In the genomic region with DNA sequence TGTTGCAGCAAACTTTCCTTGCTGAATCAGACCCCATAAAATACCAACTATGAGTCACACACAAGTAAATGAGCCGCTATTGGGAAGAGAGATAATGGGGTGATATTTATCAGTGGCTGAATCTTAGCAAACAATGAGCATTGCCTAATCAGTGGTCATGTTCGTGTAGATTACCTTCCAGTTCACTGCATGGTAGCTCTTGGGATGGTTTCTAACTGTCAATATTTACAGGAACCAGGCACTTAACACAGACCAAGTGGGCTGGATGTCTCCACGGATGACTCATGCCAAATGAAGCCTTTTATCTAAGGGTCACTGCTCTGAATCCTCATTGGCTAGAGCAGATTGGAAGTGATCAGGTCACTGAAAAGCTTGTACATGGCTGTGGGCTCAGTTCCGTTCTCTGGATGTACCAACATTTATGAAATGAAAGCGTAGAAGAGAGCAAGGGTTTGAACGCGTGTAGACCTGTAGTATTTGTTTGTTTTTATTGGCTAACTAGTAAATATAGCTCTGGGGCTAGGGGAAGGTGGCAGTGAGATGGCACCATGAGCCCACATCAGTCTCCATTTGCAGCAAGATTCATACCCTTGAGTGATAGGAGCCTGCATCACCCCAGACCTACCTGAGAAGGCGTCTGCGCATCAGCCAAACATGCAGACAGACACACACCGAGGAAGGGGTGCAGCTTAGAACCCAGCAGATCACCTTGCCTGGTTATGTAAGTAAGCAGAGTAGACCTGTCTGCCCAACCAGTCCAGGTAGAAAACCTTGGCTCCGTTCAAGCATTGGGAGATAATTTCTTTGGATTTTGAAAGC, we compare ENCODE assay signal across 1 cellular context.
TF ChIP-seq lines count a peak whose summit lies in the region.

No MANE protein-coding gene starts in this region.

TF ChIP-seq in HepG2, 621 proteins besides CTCF, POLR2A, EP300 and RAD21 (continued from another document and continues in another):
- TF ChIP-seq, protein P1, sequence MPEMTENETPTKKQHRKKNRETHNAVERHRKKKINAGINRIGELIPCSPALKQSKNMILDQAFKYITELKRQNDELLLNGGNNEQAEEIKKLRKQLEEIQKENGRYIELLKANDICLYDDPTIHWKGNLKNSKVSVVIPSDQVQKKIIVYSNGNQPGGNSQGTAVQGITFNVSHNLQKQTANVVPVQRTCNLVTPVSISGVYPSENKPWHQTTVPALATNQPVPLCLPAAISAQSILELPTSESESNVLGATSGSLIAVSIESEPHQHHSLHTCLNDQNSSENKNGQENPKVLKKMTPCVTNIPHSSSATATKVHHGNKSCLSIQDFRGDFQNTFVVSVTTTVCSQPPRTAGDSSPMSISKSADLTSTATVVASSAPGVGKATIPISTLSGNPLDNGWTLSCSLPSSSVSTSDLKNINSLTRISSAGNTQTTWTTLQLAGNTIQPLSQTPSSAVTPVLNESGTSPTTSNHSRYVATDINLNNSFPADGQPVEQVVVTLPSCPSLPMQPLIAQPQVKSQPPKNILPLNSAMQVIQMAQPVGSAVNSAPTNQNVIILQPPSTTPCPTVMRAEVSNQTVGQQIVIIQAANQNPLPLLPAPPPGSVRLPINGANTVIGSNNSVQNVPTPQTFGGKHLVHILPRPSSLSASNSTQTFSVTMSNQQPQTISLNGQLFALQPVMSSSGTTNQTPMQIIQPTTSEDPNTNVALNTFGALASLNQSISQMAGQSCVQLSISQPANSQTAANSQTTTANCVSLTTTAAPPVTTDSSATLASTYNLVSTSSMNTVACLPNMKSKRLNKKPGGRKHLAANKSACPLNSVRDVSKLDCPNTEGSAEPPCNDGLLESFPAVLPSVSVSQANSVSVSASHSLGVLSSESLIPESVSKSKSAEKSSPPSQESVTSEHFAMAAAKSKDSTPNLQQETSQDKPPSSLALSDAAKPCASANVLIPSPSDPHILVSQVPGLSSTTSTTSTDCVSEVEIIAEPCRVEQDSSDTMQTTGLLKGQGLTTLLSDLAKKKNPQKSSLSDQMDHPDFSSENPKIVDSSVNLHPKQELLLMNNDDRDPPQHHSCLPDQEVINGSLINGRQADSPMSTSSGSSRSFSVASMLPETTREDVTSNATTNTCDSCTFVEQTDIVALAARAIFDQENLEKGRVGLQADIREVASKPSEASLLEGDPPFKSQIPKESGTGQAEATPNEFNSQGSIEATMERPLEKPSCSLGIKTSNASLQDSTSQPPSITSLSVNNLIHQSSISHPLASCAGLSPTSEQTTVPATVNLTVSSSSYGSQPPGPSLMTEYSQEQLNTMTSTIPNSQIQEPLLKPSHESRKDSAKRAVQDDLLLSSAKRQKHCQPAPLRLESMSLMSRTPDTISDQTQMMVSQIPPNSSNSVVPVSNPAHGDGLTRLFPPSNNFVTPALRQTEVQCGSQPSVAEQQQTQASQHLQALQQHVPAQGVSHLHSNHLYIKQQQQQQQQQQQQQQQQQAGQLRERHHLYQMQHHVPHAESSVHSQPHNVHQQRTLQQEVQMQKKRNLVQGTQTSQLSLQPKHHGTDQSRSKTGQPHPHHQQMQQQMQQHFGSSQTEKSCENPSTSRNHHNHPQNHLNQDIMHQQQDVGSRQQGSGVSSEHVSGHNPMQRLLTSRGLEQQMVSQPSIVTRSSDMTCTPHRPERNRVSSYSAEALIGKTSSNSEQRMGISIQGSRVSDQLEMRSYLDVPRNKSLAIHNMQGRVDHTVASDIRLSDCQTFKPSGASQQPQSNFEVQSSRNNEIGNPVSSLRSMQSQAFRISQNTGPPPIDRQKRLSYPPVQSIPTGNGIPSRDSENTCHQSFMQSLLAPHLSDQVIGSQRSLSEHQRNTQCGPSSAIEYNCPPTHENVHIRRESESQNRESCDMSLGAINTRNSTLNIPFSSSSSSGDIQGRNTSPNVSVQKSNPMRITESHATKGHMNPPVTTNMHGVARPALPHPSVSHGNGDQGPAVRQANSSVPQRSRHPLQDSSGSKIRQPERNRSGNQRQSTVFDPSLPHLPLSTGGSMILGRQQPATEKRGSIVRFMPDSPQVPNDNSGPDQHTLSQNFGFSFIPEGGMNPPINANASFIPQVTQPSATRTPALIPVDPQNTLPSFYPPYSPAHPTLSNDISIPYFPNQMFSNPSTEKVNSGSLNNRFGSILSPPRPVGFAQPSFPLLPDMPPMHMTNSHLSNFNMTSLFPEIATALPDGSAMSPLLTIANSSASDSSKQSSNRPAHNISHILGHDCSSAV (CRISPR knock-in tag; IDR thresholded peaks at IDR 0.05; ENCODE audit: borderline replicate concordance), result no peak
- TF ChIP-seq, protein P2, sequence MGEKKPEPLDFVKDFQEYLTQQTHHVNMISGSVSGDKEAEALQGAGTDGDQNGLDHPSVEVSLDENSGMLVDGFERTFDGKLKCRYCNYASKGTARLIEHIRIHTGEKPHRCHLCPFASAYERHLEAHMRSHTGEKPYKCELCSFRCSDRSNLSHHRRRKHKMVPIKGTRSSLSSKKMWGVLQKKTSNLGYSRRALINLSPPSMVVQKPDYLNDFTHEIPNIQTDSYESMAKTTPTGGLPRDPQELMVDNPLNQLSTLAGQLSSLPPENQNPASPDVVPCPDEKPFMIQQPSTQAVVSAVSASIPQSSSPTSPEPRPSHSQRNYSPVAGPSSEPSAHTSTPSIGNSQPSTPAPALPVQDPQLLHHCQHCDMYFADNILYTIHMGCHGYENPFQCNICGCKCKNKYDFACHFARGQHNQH (CRISPR knock-in tag; IDR thresholded peaks at IDR 0.05), result peak; percentile 98
- TF ChIP-seq XRCC5 (optimal IDR thresholded peaks at IDR 0.05; ENCODE audit: low read length), result peak; percentile 60
- peak; percentile 54; the same call in 1 of the 2 replicates for TF ChIP-seq MXD4 (CRISPR knock-in tag; IDR thresholded peaks at IDR 0.05)
- no peak for TF ChIP-seq ZNF780A (CRISPR knock-in tag; IDR thresholded peaks at IDR 0.05)
- TF ChIP-seq ZNF460 (CRISPR knock-in tag; IDR thresholded peaks at IDR 0.05; ENCODE audit: borderline replicate concordance), result no peak; the same call in 1 of the 2 replicates
- TF ChIP-seq, protein P3, sequence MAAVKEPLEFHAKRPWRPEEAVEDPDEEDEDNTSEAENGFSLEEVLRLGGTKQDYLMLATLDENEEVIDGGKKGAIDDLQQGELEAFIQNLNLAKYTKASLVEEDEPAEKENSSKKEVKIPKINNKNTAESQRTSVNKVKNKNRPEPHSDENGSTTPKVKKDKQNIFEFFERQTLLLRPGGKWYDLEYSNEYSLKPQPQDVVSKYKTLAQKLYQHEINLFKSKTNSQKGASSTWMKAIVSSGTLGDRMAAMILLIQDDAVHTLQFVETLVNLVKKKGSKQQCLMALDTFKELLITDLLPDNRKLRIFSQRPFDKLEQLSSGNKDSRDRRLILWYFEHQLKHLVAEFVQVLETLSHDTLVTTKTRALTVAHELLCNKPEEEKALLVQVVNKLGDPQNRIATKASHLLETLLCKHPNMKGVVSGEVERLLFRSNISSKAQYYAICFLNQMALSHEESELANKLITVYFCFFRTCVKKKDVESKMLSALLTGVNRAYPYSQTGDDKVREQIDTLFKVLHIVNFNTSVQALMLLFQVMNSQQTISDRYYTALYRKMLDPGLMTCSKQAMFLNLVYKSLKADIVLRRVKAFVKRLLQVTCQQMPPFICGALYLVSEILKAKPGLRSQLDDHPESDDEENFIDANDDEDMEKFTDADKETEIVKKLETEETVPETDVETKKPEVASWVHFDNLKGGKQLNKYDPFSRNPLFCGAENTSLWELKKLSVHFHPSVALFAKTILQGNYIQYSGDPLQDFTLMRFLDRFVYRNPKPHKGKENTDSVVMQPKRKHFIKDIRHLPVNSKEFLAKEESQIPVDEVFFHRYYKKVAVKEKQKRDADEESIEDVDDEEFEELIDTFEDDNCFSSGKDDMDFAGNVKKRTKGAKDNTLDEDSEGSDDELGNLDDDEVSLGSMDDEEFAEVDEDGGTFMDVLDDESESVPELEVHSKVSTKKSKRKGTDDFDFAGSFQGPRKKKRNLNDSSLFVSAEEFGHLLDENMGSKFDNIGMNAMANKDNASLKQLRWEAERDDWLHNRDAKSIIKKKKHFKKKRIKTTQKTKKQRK (IDR thresholded peaks at IDR 0.05; ENCODE audit: low read length), result no peak
- TF ChIP-seq, protein P4, sequence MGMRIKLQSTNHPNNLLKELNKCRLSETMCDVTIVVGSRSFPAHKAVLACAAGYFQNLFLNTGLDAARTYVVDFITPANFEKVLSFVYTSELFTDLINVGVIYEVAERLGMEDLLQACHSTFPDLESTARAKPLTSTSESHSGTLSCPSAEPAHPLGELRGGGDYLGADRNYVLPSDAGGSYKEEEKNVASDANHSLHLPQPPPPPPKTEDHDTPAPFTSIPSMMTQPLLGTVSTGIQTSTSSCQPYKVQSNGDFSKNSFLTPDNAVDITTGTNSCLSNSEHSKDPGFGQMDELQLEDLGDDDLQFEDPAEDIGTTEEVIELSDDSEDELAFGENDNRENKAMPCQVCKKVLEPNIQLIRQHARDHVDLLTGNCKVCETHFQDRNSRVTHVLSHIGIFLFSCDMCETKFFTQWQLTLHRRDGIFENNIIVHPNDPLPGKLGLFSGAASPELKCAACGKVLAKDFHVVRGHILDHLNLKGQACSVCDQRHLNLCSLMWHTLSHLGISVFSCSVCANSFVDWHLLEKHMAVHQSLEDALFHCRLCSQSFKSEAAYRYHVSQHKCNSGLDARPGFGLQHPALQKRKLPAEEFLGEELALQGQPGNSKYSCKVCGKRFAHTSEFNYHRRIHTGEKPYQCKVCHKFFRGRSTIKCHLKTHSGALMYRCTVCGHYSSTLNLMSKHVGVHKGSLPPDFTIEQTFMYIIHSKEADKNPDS (CRISPR knock-in tag; IDR thresholded peaks at IDR 0.05), result peak; percentile 93; the same call in 1 of the 2 replicates
- TF ChIP-seq, protein P5, sequence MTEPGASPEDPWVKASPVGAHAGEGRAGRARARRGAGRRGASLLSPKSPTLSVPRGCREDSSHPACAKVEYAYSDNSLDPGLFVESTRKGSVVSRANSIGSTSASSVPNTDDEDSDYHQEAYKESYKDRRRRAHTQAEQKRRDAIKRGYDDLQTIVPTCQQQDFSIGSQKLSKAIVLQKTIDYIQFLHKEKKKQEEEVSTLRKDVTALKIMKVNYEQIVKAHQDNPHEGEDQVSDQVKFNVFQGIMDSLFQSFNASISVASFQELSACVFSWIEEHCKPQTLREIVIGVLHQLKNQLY (CRISPR knock-in tag; IDR thresholded peaks at IDR 0.05), result peak; percentile 98
- TF ChIP-seq ATM (IDR thresholded peaks at IDR 0.05; ENCODE audit: borderline replicate concordance), result no peak
- no peak for TF ChIP-seq ZNF546 (CRISPR knock-in tag; conservative IDR thresholded peaks at IDR 0.05)
- TF ChIP-seq ZNF138 (CRISPR knock-in tag; IDR thresholded peaks at IDR 0.05; ENCODE audit: low read depth), result 0 out of 2 replicates have a peak, but pooled peaks have one; percentile 50
- no peak; the same call in 1 of the 2 replicates for TF ChIP-seq PHF8 (CRISPR knock-in tag; IDR thresholded peaks at IDR 0.05)
- no peak for TF ChIP-seq ZBTB1 (CRISPR knock-in tag; IDR thresholded peaks at IDR 0.05; ENCODE audit: borderline replicate concordance)
- 0 out of 2 replicates have a peak, but pooled peaks have one; percentile 23 for TF ChIP-seq SMARCC2 (IDR thresholded peaks at IDR 0.05)
- TF ChIP-seq ZNF850 (CRISPR knock-in tag; conservative IDR thresholded peaks at IDR 0.05), result no peak
- peak; percentile 26; the same call in 1 of the 2 replicates for TF ChIP-seq ZNF431 (CRISPR knock-in tag; IDR thresholded peaks at IDR 0.05; ENCODE audit: borderline replicate concordance, low read depth)
- TF ChIP-seq GPN1 (CRISPR knock-in tag; IDR thresholded peaks at IDR 0.05; ENCODE audit: borderline replicate concordance), result no peak
- no peak for TF ChIP-seq ZFYVE20 (CRISPR knock-in tag; IDR thresholded peaks at IDR 0.05; ENCODE audit: borderline replicate concordance, low read depth)
- TF ChIP-seq EHMT2 (IDR thresholded peaks at IDR 0.05; ENCODE audit: borderline replicate concordance, low read depth, low read length), result no peak
- TF ChIP-seq, protein P6, sequence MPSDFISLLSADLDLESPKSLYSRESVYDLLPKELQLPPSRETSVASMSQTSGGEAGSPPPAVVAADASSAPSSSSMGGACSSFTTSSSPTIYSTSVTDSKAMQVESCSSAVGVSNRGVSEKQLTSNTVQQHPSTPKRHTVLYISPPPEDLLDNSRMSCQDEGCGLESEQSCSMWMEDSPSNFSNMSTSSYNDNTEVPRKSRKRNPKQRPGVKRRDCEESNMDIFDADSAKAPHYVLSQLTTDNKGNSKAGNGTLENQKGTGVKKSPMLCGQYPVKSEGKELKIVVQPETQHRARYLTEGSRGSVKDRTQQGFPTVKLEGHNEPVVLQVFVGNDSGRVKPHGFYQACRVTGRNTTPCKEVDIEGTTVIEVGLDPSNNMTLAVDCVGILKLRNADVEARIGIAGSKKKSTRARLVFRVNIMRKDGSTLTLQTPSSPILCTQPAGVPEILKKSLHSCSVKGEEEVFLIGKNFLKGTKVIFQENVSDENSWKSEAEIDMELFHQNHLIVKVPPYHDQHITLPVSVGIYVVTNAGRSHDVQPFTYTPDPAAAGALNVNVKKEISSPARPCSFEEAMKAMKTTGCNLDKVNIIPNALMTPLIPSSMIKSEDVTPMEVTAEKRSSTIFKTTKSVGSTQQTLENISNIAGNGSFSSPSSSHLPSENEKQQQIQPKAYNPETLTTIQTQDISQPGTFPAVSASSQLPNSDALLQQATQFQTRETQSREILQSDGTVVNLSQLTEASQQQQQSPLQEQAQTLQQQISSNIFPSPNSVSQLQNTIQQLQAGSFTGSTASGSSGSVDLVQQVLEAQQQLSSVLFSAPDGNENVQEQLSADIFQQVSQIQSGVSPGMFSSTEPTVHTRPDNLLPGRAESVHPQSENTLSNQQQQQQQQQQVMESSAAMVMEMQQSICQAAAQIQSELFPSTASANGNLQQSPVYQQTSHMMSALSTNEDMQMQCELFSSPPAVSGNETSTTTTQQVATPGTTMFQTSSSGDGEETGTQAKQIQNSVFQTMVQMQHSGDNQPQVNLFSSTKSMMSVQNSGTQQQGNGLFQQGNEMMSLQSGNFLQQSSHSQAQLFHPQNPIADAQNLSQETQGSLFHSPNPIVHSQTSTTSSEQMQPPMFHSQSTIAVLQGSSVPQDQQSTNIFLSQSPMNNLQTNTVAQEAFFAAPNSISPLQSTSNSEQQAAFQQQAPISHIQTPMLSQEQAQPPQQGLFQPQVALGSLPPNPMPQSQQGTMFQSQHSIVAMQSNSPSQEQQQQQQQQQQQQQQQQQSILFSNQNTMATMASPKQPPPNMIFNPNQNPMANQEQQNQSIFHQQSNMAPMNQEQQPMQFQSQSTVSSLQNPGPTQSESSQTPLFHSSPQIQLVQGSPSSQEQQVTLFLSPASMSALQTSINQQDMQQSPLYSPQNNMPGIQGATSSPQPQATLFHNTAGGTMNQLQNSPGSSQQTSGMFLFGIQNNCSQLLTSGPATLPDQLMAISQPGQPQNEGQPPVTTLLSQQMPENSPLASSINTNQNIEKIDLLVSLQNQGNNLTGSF (CRISPR knock-in tag; IDR thresholded peaks at IDR 0.05), result 0 out of 2 replicates have a peak, but pooled peaks have one; percentile 55
- TF ChIP-seq ZNF382 (CRISPR knock-in tag; IDR thresholded peaks at IDR 0.05; ENCODE audit: borderline replicate concordance), result no peak
- peak; percentile 83; the same call in 1 of the 2 replicates for TF ChIP-seq ZNF235 (CRISPR knock-in tag; IDR thresholded peaks at IDR 0.05; ENCODE audit: borderline replicate concordance)
- 0 out of 2 replicates have a peak, but pooled peaks have one; percentile 58 for TF ChIP-seq MYNN (CRISPR knock-in tag; IDR thresholded peaks at IDR 0.05; ENCODE audit: low read depth)
- TF ChIP-seq, protein P7, sequence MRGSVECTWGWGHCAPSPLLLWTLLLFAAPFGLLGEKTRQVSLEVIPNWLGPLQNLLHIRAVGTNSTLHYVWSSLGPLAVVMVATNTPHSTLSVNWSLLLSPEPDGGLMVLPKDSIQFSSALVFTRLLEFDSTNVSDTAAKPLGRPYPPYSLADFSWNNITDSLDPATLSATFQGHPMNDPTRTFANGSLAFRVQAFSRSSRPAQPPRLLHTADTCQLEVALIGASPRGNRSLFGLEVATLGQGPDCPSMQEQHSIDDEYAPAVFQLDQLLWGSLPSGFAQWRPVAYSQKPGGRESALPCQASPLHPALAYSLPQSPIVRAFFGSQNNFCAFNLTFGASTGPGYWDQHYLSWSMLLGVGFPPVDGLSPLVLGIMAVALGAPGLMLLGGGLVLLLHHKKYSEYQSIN (CRISPR knock-in tag; IDR thresholded peaks at IDR 0.05; ENCODE audit: borderline replicate concordance), result no peak
- TF ChIP-seq STAG1 (CRISPR knock-in tag; IDR thresholded peaks at IDR 0.05), result peak; percentile 59
- TF ChIP-seq ISX (CRISPR knock-in tag; conservative IDR thresholded peaks at IDR 0.05), result no peak
- TF ChIP-seq SIN3A (IDR thresholded peaks at IDR 0.05; ENCODE audit: borderline replicate concordance, low read depth, low read length), result no peak; the same call in 1 of the 2 replicates
